In genomic region chr6:1596088-1596852, GRCh38 we compare ENCODE assay signal across 8 cellular contexts.
DNase-seq lines count a peak whose midpoint lies in the region; ATAC-seq and TF ChIP-seq lines count a peak whose summit lies in the region.

No MANE protein-coding gene starts in this region.

- H3K4me3 ChIP-seq in GM12864 (ENCODE audit: low read depth, low read length): no peak overlapping the region
- H3K4me3 ChIP-seq in skeletal muscle cell (ENCODE audit: low read depth, low read length): peak overlapping the region; percentile 32

- no peak for DNase-seq in GM12864 (ENCODE audit: low read depth)
- peak in 3 of 5 donors; percentile 42 to 53 (median 49) for DNase-seq in T-helper 1 cell
- peak in 48 of 56 donors; percentile 4 to 69 (median 36) for DNase-seq in amygdala (lab: John Stamatoyannopoulos, UW)
- peak in 45 of 51 donors; percentile 2 to 76 (median 43) for DNase-seq in hypothalamus (lab: John Stamatoyannopoulos, UW)
- DNase-seq in skeletal muscle cell (ENCODE audit: low read depth): no peak

- H3K27ac ChIP-seq in 22Rv1: no peak overlapping the region

- ATAC-seq in GM18861 (IDR thresholded peaks at IDR 0.05; ENCODE audit: unreplicated experiment): no peak

- TF ChIP-seq RAD21 in Ishikawa (IDR thresholded peaks at IDR 0.05; ENCODE audit: low read depth): peak; percentile 95

- peak; percentile 92 for TF ChIP-seq CTCF in 22Rv1 (IDR thresholded peaks at IDR 0.05)
- TF ChIP-seq CTCF in GM12864 (IDR thresholded peaks at IDR 0.05; ENCODE audit: low read depth, low read length, missing control alignments): peak; percentile 92

- no peak for TF ChIP-seq EP300 in Ishikawa (IDR thresholded peaks at IDR 0.05; ENCODE audit: borderline replicate concordance)

TF ChIP-seq in Ishikawa, 13 proteins besides CTCF, POLR2A, EP300 and RAD21:
- TF ChIP-seq FOXM1 (IDR thresholded peaks at IDR 0.05; ENCODE audit: borderline replicate concordance, low read depth) (0 out of 2 replicates have a peak, but pooled peaks have one; percentile 14), MAX (IDR thresholded peaks at IDR 0.05) (peak; percentile 23; the same call in 1 of the 2 replicates), TEAD4 (IDR thresholded peaks at IDR 0.05) (no peak), ZBTB7A (IDR thresholded peaks at IDR 0.05; ENCODE audit: low read depth) (0 out of 2 replicates have a peak, but pooled peaks have one; percentile 40)

Comparison
In these comparisons a context has a peak if more than half of its experiments do, and no peak if none do; other contexts are left out.
1. DNase-seq: peak in T-helper 1 cell (3 of 5), amygdala (48 of 56) and hypothalamus (45 of 51); none in GM12864 (single experiment) and skeletal muscle cell (single experiment).